1 cellular context compared by ENCODE assay signal in genomic region chr12:51822956-51823355, GRCh38.
TF ChIP-seq lines count a peak whose summit lies in the region.

No MANE protein-coding gene starts in this region.

TF ChIP-seq in HepG2, 621 proteins besides CTCF, POLR2A, EP300 and RAD21 (continued from another document):
- TF ChIP-seq ZNF44 (CRISPR knock-in tag; IDR thresholded peaks at IDR 0.05) (no peak), SRY (CRISPR knock-in tag; IDR thresholded peaks at IDR 0.05) (no peak), KLF12 (CRISPR knock-in tag; IDR thresholded peaks at IDR 0.05; ENCODE audit: borderline replicate concordance) (no peak), ZNF644 (CRISPR knock-in tag; IDR thresholded peaks at IDR 0.05; ENCODE audit: low read depth) (no peak)
